In the genomic region with DNA sequence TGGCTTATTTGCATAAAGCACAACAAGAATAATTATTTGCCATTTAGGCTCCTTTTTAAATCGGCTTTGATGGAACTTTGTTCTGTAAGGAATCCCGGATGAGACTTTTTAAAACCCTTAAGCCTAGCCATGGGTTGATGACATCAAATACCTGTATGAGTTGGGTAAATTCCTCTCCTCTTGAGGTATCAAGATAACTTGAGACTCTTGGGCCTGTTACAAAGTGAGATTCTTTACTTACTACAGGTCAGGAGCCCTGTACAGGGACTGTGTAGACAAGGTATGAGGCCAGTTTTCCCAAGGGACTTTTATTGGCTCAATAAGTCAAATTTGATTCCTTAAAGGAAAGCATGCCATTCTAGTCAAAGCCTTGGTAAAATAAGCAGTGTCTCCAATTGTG, we compare ENCODE assay signal across 24 cellular contexts.
"Had no signal": no experiment of that assay in that cellular context is flagged by ENCODE, and none has a peak within 500 bp of the region (broad histone marks: within the 10 kb centered on the region; RNA-seq: fewer than 3 reads in every experiment).

No MANE protein-coding gene starts in this region.

- H3K9me3 ChIP-seq: stomach, suprapubic skin, testis, thoracic aorta, thyroid gland, tibial artery, tibial nerve, transverse colon, upper lobe of left lung, uterus, vagina had no signal

- ATAC-seq: stimulated activated effector memory CD8-positive, alpha-beta T cell treated with anti-CD3 and anti-CD28 coated beads, Interleukin-12 subunit alpha, Interleukin-12 subunit beta, amount 100 ng/mL, for 72 hours; stimulated activated memory B cell treated with anti-CD40 and anti-IgM and Interleukin-4, amounts not matched to agents 10 μg/mL and 1 μg/mL and 100 μg/mL, for 72 hours; stimulated activated naive B cell treated with anti-CD40 and anti-IgM and Interleukin-4, amounts not matched to agents 10 μg/mL and 1 μg/mL and 100 μg/mL, for 72 hours; stimulated activated naive CD8-positive, alpha-beta T cell treated with anti-CD3 and anti-CD28 coated beads, Interleukin-15, amount 100 ng/mL, for 72 hours; stimulated activated naive CD8-positive, alpha-beta T cell treated with anti-CD3 and anti-CD28 coated beads, Interleukin-15, Interleukin-2, amounts not matched to agents 100 U/mL and 50 U/mL, for 24 hours had no signal

- H3K27me3 ChIP-seq: stomach, suprapubic skin, testis, thyroid gland, tibial artery, tibial nerve, upper lobe of left lung, uterus, vagina had no signal

- DNase-seq: stimulated activated CD4-positive, alpha-beta T cell treated with anti-CD3 and anti-CD28 coated beads, Interleukin-2, amount 100 ng/mL, for 48 hours; stimulated activated CD4-positive, alpha-beta T cell treated with anti-CD3 and anti-CD28 coated beads, Interleukin-4, amount 100 ng/mL, for 1 hour; stimulated activated CD4-positive, alpha-beta T cell treated with anti-CD3 and anti-CD28 coated beads, Interleukin-4, amount 100 ng/mL, for 24 hours; stimulated activated CD4-positive, alpha-beta T cell treated with anti-CD3 and anti-CD28 coated beads, Interleukin-4, amount 100 ng/mL, for 4 hours; stimulated activated CD8-positive, alpha-beta memory T cell treated with anti-CD3 and anti-CD28 coated beads, Interleukin-4, amount 100 ng/mL, for 48 hours; stimulated activated naive B cell treated with anti-CD40 and anti-IgM and Interleukin-4, amounts not matched to agents 10 μg/mL and 1 μg/mL and 100 μg/mL, for 72 hours; stimulated activated naive CD4-positive, alpha-beta T cell; stimulated activated naive CD4-positive, alpha-beta T cell treated with Interleukin-2 at 50 U/mL for 16 hours; stimulated activated naive CD8-positive, alpha-beta T cell treated with anti-CD3 and anti-CD28 coated beads, Interleukin-15, amount 100 ng/mL, for 72 hours; stimulated activated naive CD8-positive, alpha-beta T cell treated with anti-CD3 and anti-CD28 coated beads, Interleukin-15, Interleukin-2, amounts not matched to agents 100 U/mL and 50 U/mL, for 24 hours; stomach; substantia nigra; testis; thyroid gland; tibial artery; transverse colon; upper lobe of left lung; uterus had no signal

- H3K4me1 ChIP-seq: transverse colon, uterus, vagina had no signal

- H3K4me3 ChIP-seq: stomach, suprapubic skin, testis, thoracic aorta, thyroid gland, tibial artery, tibial nerve, transverse colon, upper lobe of left lung, uterus, vagina had no signal

- H3K27ac ChIP-seq: stomach, suprapubic skin, testis, thoracic aorta, thyroid gland, tibial artery, tibial nerve, transverse colon, upper lobe of left lung, uterus, vagina had no signal

- H3K36me3 ChIP-seq: stomach, suprapubic skin, thoracic aorta, thyroid gland, tibial artery, tibial nerve, transverse colon, upper lobe of left lung, uterus, vagina had no signal
